In the genomic region with DNA sequence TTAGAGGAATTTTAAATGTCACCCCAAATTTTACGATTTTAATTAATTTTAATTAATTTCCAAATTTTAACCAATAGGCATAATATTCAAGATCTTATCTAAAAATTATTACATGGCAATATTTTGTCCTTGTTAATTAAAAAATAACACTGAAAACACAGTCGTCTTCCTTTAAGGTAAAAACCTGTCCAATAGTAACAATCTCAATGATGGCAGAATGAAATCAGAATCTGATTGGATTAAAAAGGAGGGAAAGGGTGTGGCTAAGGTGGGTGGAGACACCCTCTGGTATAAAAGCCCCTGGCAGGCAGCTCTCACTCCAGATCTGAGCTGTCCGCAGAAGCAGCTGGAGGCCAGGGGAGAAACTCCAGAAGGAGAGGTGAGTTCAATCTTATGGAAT, we compare ENCODE assay signal across 13 cellular contexts. TPM values are rescaled to one million over a fixed set of nuclear protein-coding genes. Genes with fewer than 3 reads are reported as not detected.
DNase-seq lines count a peak whose midpoint lies in the region; ATAC-seq, FAIRE-seq and TF ChIP-seq lines count a peak whose summit lies in the region.
"Not testable (repeated sequence)": the region's sequence is repeated elsewhere in the genome, so short reads cannot be mapped to it uniquely, and the experiment has no call there.
"Had no signal": no experiment of that assay in that cellular context is flagged by ENCODE, and none has a peak within 500 bp of the region (broad histone marks: within the 10 kb centered on the region; RNA-seq: fewer than 3 reads in every experiment).

A gene (plus strand): TSS at position 301 of the 400 bp plus-strand sequence. CDS start 2,704 bp downstream, outside the sequence.

- 39% methylated on average over 3 of the region's 3 CpGs for WGBS in A549 (ENCODE audit: missing lambda C conversion rate)
- 0% methylated on average over 1 of the region's 3 CpGs for WGBS in K562 (ENCODE audit: insufficient coverage, low coverage, missing lambda C conversion rate)

- intact Hi-C loops in K562 (cut with micrococcal nuclease): not testable (repeated sequence)

- H3K27me3 ChIP-seq in MM.1S (replicated peaks; ENCODE audit: insufficient read depth, low read length): peaks cover 49% of the 10 kb centered on the region
- peaks cover 11 to 20% of the 10 kb centered on the region in 2 experiments; a peak in 4 of 5 replicates for H3K27me3 ChIP-seq in K562 (ENCODE audit: control insufficient read depth in 2 of 2, insufficient read depth in 2 of 2, low read length in 2 of 2)

- peaks cover 10% of the 10 kb centered on the region for H3K9me3 ChIP-seq in A549
- not testable (repeated sequence) for H3K9me3 ChIP-seq in MM.1S (replicated peaks; ENCODE audit: insufficient read depth, low read length); K562 (replicated peaks; ENCODE audit: control insufficient read depth, insufficient read depth, low read depth, low read length)

- not testable (repeated sequence) for ATAC-seq in A549, K562

- not testable (repeated sequence) for H3K4me1 ChIP-seq in A549; MM.1S (ENCODE audit: low read length); K562 (replicated peaks in 1 of 2; ENCODE audit: control insufficient read depth in 2 of 2, insufficient read depth in 2 of 2, low read length in 2 of 2)

- in situ Hi-C loops in K562 (cut with MboI): not testable (repeated sequence)

- not testable (repeated sequence) for TF ChIP-seq RAD21 in A549 (conservative IDR thresholded peaks at IDR 0.05 in 1 of 2, IDR thresholded peaks at IDR 0.05 in 1 of 2); K562 (CRISPR knock-in tag; conservative IDR thresholded peaks at IDR 0.05 in 1 of 2, IDR thresholded peaks at IDR 0.05 in 1 of 2)

- not testable (repeated sequence) for H3K9me1 ChIP-seq in K562 (ENCODE audit: control insufficient read depth, insufficient read depth, low read length)

- not testable (repeated sequence) for H3K36me3 ChIP-seq in MM.1S (replicated peaks; ENCODE audit: insufficient read depth, low read length); K562 (ENCODE audit: control insufficient read depth, insufficient read depth, low read length)

- H2AFZ ChIP-seq in MM.1S (ENCODE audit: low read length): not testable (repeated sequence)
- peak within 1 kb of the TSS; percentile 44; the same call in 1 of the 2 replicates for H2AFZ ChIP-seq in K562 (ENCODE audit: low read depth, low read length)

- H4K20me1 ChIP-seq in MM.1S (ENCODE audit: insufficient read depth, low read length); K562 (replicated peaks; ENCODE audit: control insufficient read depth, insufficient read depth, low read length): not testable (repeated sequence)

- BruUV-seq in K562 (replicated peaks; lab: Mats Ljungman, UMichigan): not testable (repeated sequence)

- H3K79me2 ChIP-seq in MM.1S (ENCODE audit: low read length); K562 (ENCODE audit: control insufficient read depth, insufficient read depth, low read length): not testable (repeated sequence)

- DNase-seq in A172 (ENCODE audit: low spot score) (peak; percentile 18), urothelium cell line (ENCODE audit: low spot score) (peak; percentile 29)
- DNase-seq in A549 (ENCODE audit: low read depth in 1 of 2, low spot score in 1 of 2); Daoy (ENCODE audit: low read depth); H4 (ENCODE audit: low spot score); MM.1S; K562 (ENCODE audit: extremely low read depth in 1 of 4, low spot score in 3 of 4): not testable (repeated sequence)

- not testable (repeated sequence) for TF ChIP-seq CTCF in A549 (IDR thresholded peaks at IDR 0.05); MM.1S (IDR thresholded peaks at IDR 0.05; ENCODE audit: low read length); K562 (IDR thresholded peaks at IDR 0.05 in 2 of 3, conservative IDR thresholded peaks at IDR 0.05 in 1 of 3; ENCODE audit: insufficient read depth in 2 of 3, low read depth in 1 of 3, low read length in 3 of 3)

- not testable (repeated sequence) for H3K9ac ChIP-seq in MM.1S (ENCODE audit: low read length); K562 (ENCODE audit: insufficient read depth in 1 of 2, low read depth in 2 of 2, low read length in 2 of 2)

- not testable (repeated sequence) for TF ChIP-seq POLR2A in A549 (IDR thresholded peaks at IDR 0.05; ENCODE audit: low read length); K562 (conservative IDR thresholded peaks at IDR 0.05)

- not testable (repeated sequence) for H3F3A ChIP-seq in MM.1S (ENCODE audit: insufficient read depth, low read length)

- not testable (repeated sequence) for TF ChIP-seq EP300 in A549 (IDR thresholded peaks at IDR 0.05); K562 (IDR thresholded peaks at IDR 0.05; ENCODE audit: low read length)

- peak; percentile 13 for FAIRE-seq in A549 (lab: Jason Lieb, UNC)
- peak; percentile 26 for FAIRE-seq in K562 (lab: Jason Lieb, UNC)
- FAIRE-seq in urothelium cell line (lab: Jason Lieb, UNC): not testable (repeated sequence)

- POLR2A ChIA-PET in A549 (lab: Yijun Ruan, JAX); K562 (lab: Yijun Ruan, JAX): not testable (repeated sequence)

- not testable (repeated sequence) for H3K4me2 ChIP-seq in A549; K562 (ENCODE audit: insufficient read depth, low read length)
- H3K4me2 ChIP-seq in MM.1S (ENCODE audit: low read depth, low read length): peak within 1 kb of the TSS; percentile 37; the same call in 1 of the 2 replicates

- H3K4me3 ChIP-seq in A549; MM.1S (ENCODE audit: low read length); K562: not testable (repeated sequence)

- CTCF ChIA-PET in A549 (lab: Yijun Ruan, JAX); K562 (lab: Yijun Ruan, JAX; ENCODE audit: low intra/inter-chr PET ratio): not testable (repeated sequence)

- H3K9me2 ChIP-seq in MM.1S (replicated peaks; ENCODE audit: insufficient read depth, low read length): not testable (repeated sequence)

- H3K27ac ChIP-seq in A549; MM.1S (ENCODE audit: low read length); K562 (ENCODE audit: extremely low read depth, low read depth, low read length): not testable (repeated sequence)

RNA-seq across cellular contexts. Expression of the gene that starts here (rescaled TPM):
- not detected in 2 replicates for total RNA-seq in A172 (2014; rRNA removed; shearing (Covaris generic))
- polyA plus RNA-seq in A549 (2011; rRNA removed) (0.06 and 0.24 TPM in 2 replicates), A549 (2017; fragmentation: RNase III; extraction: RNeasy Plus Mini Kit Qiagen cat#74134 plus additional on column Dnase treatment) (not detected in 3 replicates), K562 (2011; rRNA removed) (0.24 TPM in 1 of 2 replicates, not detected in the other), K562 (2014; fragmentation: Illumina TruSeq; extraction: Trizol) (0.32 and 0.40 TPM in 2 replicates), K562 (2014; fragmentation: Nextera tagmentation; extraction: Ambion mirVana) (1 to 10 TPM in 1 of 2 experiments, under 1 TPM in 1; 0.92 to 1.1 TPM), K562 (2014; rRNA removed) (0.13 and 0.28 TPM in 2 replicates)
- 0.05 and 0.08 TPM in 2 replicates for polyA plus RNA-seq in A549 (2012; cell fraction: cytosol; rRNA removed)
- polyA plus RNA-seq in A549 (2012; cell fraction: nucleus; rRNA removed): 0.12 TPM in 1 of 2 replicates, not detected in the other
- not detected in 2 replicates for polyA minus RNA-seq in A549 (2011; rRNA and poly(A)+ RNA removed)
- total RNA-seq in Daoy (2014; rRNA removed; shearing (Covaris generic)): 64.2 and 89.1 TPM in 2 replicates
- 7.7 and 12.4 TPM in 2 replicates for total RNA-seq in H4 (2014; rRNA removed; shearing (Covaris generic))
- total RNA-seq in K562 (2011; cell fraction: chromatin; rRNA removed; ENCODE audit: low replicate concordance): not detected in 2 replicates
- total RNA-seq in K562 (2011; cell fraction: nucleolus; rRNA removed): not detected in 2 replicates
- not detected in 2 replicates for total RNA-seq in K562 (2011; cell fraction: nucleoplasm; rRNA removed)
- total RNA-seq in K562 (2014; rRNA removed) (not detected in 2 replicates), K562 (2014; rRNA removed; fragmentation: Illumina TruSeq; extraction: Trizol) (0.15 TPM in 1 of 2 replicates, not detected in the other), K562 (2015; rRNA removed; fragmentation: Illumina TruSeq; extraction: Trizol) (0.19 and 0.22 TPM in 2 replicates), K562 (2021) (0.16 TPM in 1 of 2 replicates, not detected in the other)
- polyA plus RNA-seq in K562 (2011; cell fraction: cytosol; rRNA removed): not detected in 2 replicates
- polyA plus RNA-seq in K562 (2011; cell fraction: nucleus; rRNA removed): not detected in 2 replicates
- polyA plus RNA-seq in K562 (2012): 0.17 and 0.76 TPM in 2 replicates
- not detected in 2 replicates for polyA minus RNA-seq in K562 (2011; rRNA and poly(A)+ RNA removed)
- not detected in 2 replicates for polyA minus RNA-seq in K562 (2011; cell fraction: cytosol; rRNA and poly(A)+ RNA removed)
- polyA minus RNA-seq in K562 (2011; cell fraction: nucleus; rRNA and poly(A)+ RNA removed): not detected in 2 replicates
- total RNA-seq: A673; Calu3; CD4-positive, alpha-beta memory T cell; CD4-positive, CD25-positive, alpha-beta regulatory T cell; CD8-positive, alpha-beta memory T cell had no signal
- polyA plus RNA-seq: AG04450; CD4-positive, alpha-beta memory T cell; CD4-positive, CD25-positive, alpha-beta regulatory T cell; CD8-positive, alpha-beta memory T cell had no signal

Comparison
In these comparisons a context has a peak if more than half of its experiments do, and no peak if none do; other contexts are left out.
1. Peak in DNase-seq in A172; RNA of the gene not detected or under 1 TPM.